1 cellular context compared by ENCODE assay signal in the genomic region with DNA sequence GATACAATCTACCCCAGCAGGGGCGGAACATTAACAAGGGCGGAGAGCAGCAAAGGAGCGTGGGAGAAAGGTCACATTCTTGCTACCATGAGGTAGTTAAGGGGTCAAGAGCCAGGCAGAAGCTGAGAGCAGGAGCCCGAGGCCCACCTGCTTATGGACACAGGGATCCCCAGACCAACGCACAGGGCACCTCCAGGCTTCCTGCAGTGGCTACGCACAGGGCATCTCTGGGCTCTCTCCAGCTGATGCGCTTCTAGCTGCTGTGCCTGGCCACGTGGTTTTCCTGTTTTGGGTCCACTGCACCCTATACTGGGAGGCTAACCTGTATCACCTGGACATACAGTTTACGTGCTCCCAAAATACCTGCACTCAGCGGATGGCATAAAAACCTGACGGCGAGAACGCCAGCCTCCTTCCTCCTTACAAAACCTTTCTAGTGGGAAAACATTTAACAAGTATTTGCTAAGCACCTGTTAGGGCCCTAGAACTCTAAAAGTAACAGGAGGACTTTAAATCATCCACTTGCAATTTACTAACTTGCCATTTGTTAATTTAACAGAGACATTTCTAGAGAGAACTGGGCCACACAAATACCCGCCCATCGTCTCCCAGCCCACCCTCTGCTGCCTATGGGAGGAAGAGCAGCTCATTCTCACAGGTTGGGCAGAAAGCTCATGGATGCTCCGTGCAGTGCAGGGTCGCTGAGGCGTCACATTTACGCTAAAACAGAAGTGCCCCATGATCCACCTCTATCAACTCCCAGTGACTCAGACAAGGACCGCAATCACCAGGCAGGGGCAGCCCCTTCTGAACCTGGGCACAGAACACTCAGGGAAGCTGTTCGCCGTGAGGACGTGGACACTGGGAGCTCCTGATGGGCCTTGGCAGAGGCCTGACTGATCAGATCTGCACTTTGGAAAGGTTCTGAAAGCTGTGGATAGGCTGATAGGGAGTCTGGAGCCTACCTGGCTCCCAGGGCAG.
TF ChIP-seq lines count a peak whose summit lies in the region.

No MANE protein-coding gene starts in this region.

TF ChIP-seq in HepG2, 621 proteins besides CTCF, POLR2A, EP300 and RAD21 (continued from another document):
- no peak for TF ChIP-seq THRA (CRISPR knock-in tag; IDR thresholded peaks at IDR 0.05; ENCODE audit: borderline replicate concordance)
- no peak for TF ChIP-seq NCOA2 (CRISPR knock-in tag; IDR thresholded peaks at IDR 0.05)
- TF ChIP-seq HMG20B (CRISPR knock-in tag; conservative IDR thresholded peaks at IDR 0.05): no peak
- no peak for TF ChIP-seq ZNF180 (CRISPR knock-in tag; IDR thresholded peaks at IDR 0.05; ENCODE audit: borderline replicate concordance, low read depth)
